Comparison of ENCODE assay signal across 2 cellular contexts in the genomic region with DNA sequence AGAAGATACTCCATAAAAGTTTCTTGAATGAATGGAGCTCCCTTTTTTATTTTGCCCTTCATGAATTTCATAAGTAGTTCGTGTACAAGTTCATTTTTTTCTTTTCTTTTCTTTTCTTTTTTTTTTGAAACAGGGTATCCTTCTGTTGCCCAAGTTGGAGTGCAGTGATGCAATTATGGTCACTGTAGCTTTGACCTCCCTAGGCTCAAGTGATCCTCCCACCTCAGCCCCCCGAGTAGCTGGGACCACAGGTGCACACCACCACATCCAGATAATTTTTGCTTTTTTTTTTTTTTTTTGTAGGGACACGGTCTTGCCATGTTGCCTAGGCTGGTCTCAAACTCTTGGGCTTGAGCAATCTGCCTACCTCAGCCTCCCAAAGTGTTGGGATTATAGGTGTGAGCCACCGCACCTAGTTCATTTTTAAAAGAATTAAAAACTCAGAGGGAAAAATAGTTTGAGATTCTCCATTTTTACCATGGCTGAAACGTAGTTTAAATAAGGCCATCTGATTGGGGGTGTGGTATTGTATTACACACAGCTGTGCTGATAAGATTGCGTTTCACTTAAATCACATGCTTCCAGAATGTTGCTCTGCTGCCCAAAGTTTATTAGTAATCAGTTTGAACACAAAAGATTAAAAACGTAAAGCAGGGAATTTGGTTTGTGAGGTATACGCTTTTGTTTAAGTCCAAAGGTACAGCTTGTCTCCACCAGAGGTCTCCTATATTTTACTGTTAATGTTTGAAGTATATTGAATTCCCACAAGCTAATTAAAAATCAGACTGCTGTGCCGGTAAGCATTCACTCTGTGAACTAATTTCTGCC.
TF ChIP-seq lines count a peak whose summit lies in the region.

No MANE protein-coding gene starts in this region.

TF ChIP-seq in HEK293, 187 proteins besides CTCF, POLR2A, EP300 and RAD21 (continued from another document):
- TF ChIP-seq, protein P1, sequence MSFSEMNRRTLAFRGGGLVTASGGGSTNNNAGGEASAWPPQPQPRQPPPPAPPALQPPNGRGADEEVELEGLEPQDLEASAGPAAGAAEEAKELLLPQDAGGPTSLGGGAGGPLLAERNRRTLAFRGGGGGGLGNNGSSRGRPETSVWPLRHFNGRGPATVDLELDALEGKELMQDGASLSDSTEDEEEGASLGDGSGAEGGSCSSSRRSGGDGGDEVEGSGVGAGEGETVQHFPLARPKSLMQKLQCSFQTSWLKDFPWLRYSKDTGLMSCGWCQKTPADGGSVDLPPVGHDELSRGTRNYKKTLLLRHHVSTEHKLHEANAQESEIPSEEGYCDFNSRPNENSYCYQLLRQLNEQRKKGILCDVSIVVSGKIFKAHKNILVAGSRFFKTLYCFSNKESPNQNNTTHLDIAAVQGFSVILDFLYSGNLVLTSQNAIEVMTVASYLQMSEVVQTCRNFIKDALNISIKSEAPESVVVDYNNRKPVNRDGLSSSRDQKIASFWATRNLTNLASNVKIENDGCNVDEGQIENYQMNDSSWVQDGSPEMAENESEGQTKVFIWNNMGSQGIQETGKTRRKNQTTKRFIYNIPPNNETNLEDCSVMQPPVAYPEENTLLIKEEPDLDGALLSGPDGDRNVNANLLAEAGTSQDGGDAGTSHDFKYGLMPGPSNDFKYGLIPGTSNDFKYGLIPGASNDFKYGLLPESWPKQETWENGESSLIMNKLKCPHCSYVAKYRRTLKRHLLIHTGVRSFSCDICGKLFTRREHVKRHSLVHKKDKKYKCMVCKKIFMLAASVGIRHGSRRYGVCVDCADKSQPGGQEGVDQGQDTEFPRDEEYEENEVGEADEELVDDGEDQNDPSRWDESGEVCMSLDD (tag by site-specific recombination; IDR thresholded peaks at IDR 0.05), result no peak

TF ChIP-seq in endothelial cell of umbilical vein, 7 proteins besides CTCF, POLR2A, EP300 and RAD21 (continued from another document):
- TF ChIP-seq EZH2 (IDR thresholded peaks at IDR 0.05; ENCODE audit: borderline replicate concordance, low read depth, low read length, severe bottlenecking) (no peak), JUN (IDR thresholded peaks at IDR 0.05; ENCODE audit: borderline replicate concordance, insufficient read depth, insufficient read length, low read depth) (no peak), GATA2 (IDR thresholded peaks at IDR 0.05; ENCODE audit: insufficient read depth, insufficient read length, low read depth, low read length) (peak; percentile 43), POLR2AphosphoS5 (IDR thresholded peaks at IDR 0.05; ENCODE audit: insufficient read depth, low read depth, low read length) (no peak), MYC (IDR thresholded peaks at IDR 0.05; ENCODE audit: low read depth, low read length) (no peak)
- TF ChIP-seq, protein P2, sequence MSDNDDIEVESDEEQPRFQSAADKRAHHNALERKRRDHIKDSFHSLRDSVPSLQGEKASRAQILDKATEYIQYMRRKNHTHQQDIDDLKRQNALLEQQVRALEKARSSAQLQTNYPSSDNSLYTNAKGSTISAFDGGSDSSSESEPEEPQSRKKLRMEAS (IDR thresholded peaks at IDR 0.05; ENCODE audit: insufficient read depth, insufficient read length), result no peak
